Comparison of ENCODE assay signal across 1 cellular context in genomic region chr11:33063326-33063775, GRCh38.
TF ChIP-seq lines count a peak whose summit lies in the region.

No MANE protein-coding gene starts in this region.

TF ChIP-seq in GM23338, 12 proteins besides CTCF, POLR2A, EP300 and RAD21 (continued from another document):
- TF ChIP-seq ZNF462 (CRISPR knock-in tag; IDR thresholded peaks at IDR 0.05) (no peak), ZNF114 (CRISPR knock-in tag; IDR thresholded peaks at IDR 0.05) (no peak), ZNF331 (CRISPR knock-in tag; IDR thresholded peaks at IDR 0.05; ENCODE audit: low read depth) (no peak), EZH2 (IDR thresholded peaks at IDR 0.05; ENCODE audit: low read depth, unreplicated experiment) (no peak), NANOG (IDR thresholded peaks at IDR 0.05; ENCODE audit: borderline replicate concordance) (no peak), ETS1 (IDR thresholded peaks at IDR 0.05) (no peak), POLR2AphosphoS5 (IDR thresholded peaks at IDR 0.05; ENCODE audit: low read depth) (no peak)
